9 cellular contexts compared by ENCODE assay signal in the genomic region with DNA sequence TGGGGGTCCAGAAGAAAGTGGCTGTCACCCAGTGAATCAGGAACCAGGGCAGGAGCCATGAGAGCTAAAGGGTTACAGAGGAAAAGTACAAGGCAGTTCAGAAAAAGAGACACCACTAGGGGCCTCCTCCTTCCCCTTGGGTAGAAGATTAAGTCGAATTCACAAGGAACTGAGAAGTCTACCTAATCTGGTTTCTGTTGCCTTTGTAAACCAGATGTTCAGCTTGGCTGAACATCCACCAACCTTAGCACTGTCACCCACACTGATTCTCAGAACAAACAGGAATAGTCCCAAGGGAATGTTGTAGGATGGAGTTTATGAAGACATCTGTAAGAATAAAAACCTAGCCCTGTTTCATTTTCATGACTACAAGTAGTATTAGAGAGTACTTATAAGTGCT.
A peak's percentile ranks its signal among the peaks of the same experiment; 100 is the strongest.
DNase-seq lines count a peak whose midpoint lies in the region; ATAC-seq and TF ChIP-seq lines count a peak whose summit lies in the region.
"Had no signal": no experiment of that assay in that cellular context is flagged by ENCODE, and none has a peak within 500 bp of the region (broad histone marks: within the 10 kb centered on the region; RNA-seq: fewer than 3 reads in every experiment).

No MANE protein-coding gene starts in this region.

- no peaks in the 10 kb centered on the region for H3K27me3 ChIP-seq in KMS-11 (ENCODE audit: insufficient read depth, low read depth)
- no peaks in the 10 kb centered on the region for H3K27me3 ChIP-seq in stomach

- peak overlapping the region; percentile 29; the same call in 1 of the 2 replicates for H3K4me2 ChIP-seq in KMS-11

- peaks cover 16% of the 10 kb centered on the region for H3K4me1 ChIP-seq in KMS-11 (ENCODE audit: low read depth, poor library complexity, severe bottlenecking)
- H3K4me1 ChIP-seq in mucosa of descending colon (ENCODE audit: low read depth) = no peaks in the 10 kb centered on the region
- H3K4me1 ChIP-seq in stomach = peaks cover 0 to 30% (median 10%) of the 10 kb centered on the region in 4 donors

- H3K4me3 ChIP-seq in KMS-11 (IDR thresholded peaks at IDR 0.05; ENCODE audit: insufficient read depth, low read depth, low read length) = no peak overlapping the region
- H3K4me3 ChIP-seq in mucosa of descending colon = no peak overlapping the region
- H3K4me3 ChIP-seq in stomach = no peak overlapping the region

- no peaks in the 10 kb centered on the region for H4K20me1 ChIP-seq in KMS-11 (ENCODE audit: insufficient read depth)

- H3K27ac ChIP-seq in KMS-11 (no peak overlapping the region), stomach (peak overlapping the region in 1 of 5 donors; percentile 5)

- TF ChIP-seq POLR2A in stomach (IDR thresholded peaks at IDR 0.05) = no peak

- no peak overlapping the region for H2AFZ ChIP-seq in KMS-11 (ENCODE audit: low read depth)

- TF ChIP-seq CTCF in KMS-11 (conservative IDR thresholded peaks at IDR 0.05; ENCODE audit: low read depth, low read length) (no peak), mucosa of descending colon (IDR thresholded peaks at IDR 0.05) (no peak), stomach (IDR thresholded peaks at IDR 0.05) (no peak)

- intact Hi-C loops in mucosa of descending colon (cut with DNase I, micrococcal nuclease) = no loop called here
- intact Hi-C loops in stomach (cut with DNase I; ENCODE audit: low total_unique reads) = no loop called here

- DNase-seq in mucosa of descending colon (no peak), HuH-7 (ENCODE audit: low spot score) (no peak), stomach (no peak)
- DNase-seq in activated CD4-positive, alpha-beta T cell treated with anti-CD3 and anti-CD28 coated beads for 1 hour = no peak
- DNase-seq: activated naive CD8-positive, alpha-beta T cell treated with anti-CD3 and anti-CD28 coated beads, Interleukin-2, amount 10 ng/mL, durations not matched to agents 7 days and 5 days; SW 1271 had no signal

- no peaks in the 10 kb centered on the region for H3K79me2 ChIP-seq in KMS-11 (ENCODE audit: insufficient read depth, low read depth)

- no peaks in the 10 kb centered on the region for H3K9me3 ChIP-seq in mucosa of descending colon
- no peaks in the 10 kb centered on the region for H3K9me3 ChIP-seq in stomach

- ATAC-seq in GM18873 (IDR thresholded peaks at IDR 0.05; ENCODE audit: low FRiP score, unreplicated experiment) (peak; percentile 99), HG02571 (IDR thresholded peaks at IDR 0.05; ENCODE audit: unreplicated experiment) (peak; percentile 96), mucosa of descending colon (peak; percentile 21)

- H3K9ac ChIP-seq in KMS-11 = no peak overlapping the region

- H3K36me3 ChIP-seq in KMS-11 (ENCODE audit: insufficient read depth) (no peaks in the 10 kb centered on the region), mucosa of descending colon (ENCODE audit: low read depth) (no peaks in the 10 kb centered on the region), stomach (peaks cover 0 to 4% (median 2%) of the 10 kb centered on the region in 4 donors)

- 40 to 55% (median 47%) methylated on average over 1 of the region's 1 CpG for WGBS in stomach, 5 donors

- no peak for TF ChIP-seq EP300 in stomach (IDR thresholded peaks at IDR 0.05)

Comparison
In these comparisons a context has a peak if more than half of its experiments do, and no peak if none do; other contexts are left out.
1. ATAC-seq: peak in every context shown above with its lines; median percentile 99 in GM18873; 96 in HG02571; 21 in mucosa of descending colon.